In the genomic region with DNA sequence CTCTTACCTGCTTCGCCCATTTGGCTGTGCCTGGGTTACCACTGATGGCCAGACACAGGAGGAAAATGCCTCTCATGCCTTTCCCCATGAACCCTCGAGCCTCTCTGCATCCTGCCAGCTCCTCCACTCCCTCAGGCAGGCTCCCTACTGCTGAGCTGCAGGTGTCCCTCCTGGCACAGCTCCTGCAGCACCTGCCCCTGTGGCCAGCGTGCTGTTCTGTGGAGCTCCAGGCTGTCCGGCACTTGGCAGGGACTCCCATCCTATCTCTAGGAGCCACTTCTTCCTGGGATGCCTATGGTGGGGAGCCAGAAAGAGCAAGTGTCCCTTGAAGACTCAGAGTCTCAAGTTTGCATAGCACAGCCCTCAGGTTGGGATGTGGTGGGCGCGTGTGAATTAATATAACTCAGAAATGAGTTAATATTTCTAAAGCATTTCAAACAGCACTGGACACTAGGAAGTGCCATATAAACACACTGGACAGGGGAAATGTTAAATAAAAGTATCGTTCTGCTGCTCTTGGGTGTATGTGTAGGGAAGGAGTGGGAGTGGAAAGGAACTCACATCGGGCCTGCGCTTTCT, we compare ENCODE assay signal across 14 cellular contexts. TPM values are rescaled to one million over a fixed set of nuclear protein-coding genes. Genes with fewer than 3 reads are reported as not detected.
DNase-seq lines count a peak whose midpoint lies in the region; ATAC-seq and TF ChIP-seq lines count a peak whose summit lies in the region.
"Had no signal": no experiment of that assay in that cellular context is flagged by ENCODE, and none has a peak within 500 bp of the region (broad histone marks: within the 10 kb centered on the region; RNA-seq: fewer than 3 reads in every experiment).

No MANE protein-coding gene starts in this region.

- no peak for TF ChIP-seq EP300 in upper lobe of left lung (IDR thresholded peaks at IDR 0.05)

- H3K36me3 Mint-ChIP-seq in CD8-positive, alpha-beta T cell = no peaks in the 10 kb centered on the region
- no peaks in the 10 kb centered on the region; a peak in 1 of 7 replicates for H3K36me3 Mint-ChIP-seq in H9 (ENCODE audit: insufficient read depth in 1 of 3, low read depth in 3 of 3)

- no peak overlapping the region for H3T11ph ChIP-seq in H9 (ENCODE audit: low read length)

- intact Hi-C loops in CD8-positive, alpha-beta T cell (cut with DNase I, micrococcal nuclease) = no loop called here
- intact Hi-C loops in prostate gland (cut with DNase I) = no loop called here

- no peak overlapping the region for H4K5ac ChIP-seq in H9 (ENCODE audit: insufficient read length, low read depth, low read length)

- H4K8ac ChIP-seq in H9 (replicated peaks; ENCODE audit: insufficient read length, low read depth, low read length) = no peak overlapping the region

- H3K79me1 ChIP-seq in H9 (ENCODE audit: insufficient read depth, low read depth, low read length, poor library complexity, severe bottlenecking) = no peaks in the 10 kb centered on the region

- no peak for TF ChIP-seq CTCF in CD8-positive, alpha-beta T cell (IDR thresholded peaks at IDR 0.05)
- TF ChIP-seq CTCF in H9 (conservative IDR thresholded peaks at IDR 0.05) = no peak
- TF ChIP-seq CTCF in prostate gland (IDR thresholded peaks at IDR 0.05) = no peak
- no peak for TF ChIP-seq CTCF in upper lobe of left lung (IDR thresholded peaks at IDR 0.05)

- H3K4ac ChIP-seq in H9 (ENCODE audit: low read depth, low read length) = no peak overlapping the region

- no peak overlapping the region for H3K14ac ChIP-seq in H9 (ENCODE audit: insufficient read depth, low read length)

- H3K27me3 Mint-ChIP-seq in CD8-positive, alpha-beta T cell (ENCODE audit: low read depth) = peaks cover 69% of the 10 kb centered on the region
- H3K27me3 Mint-ChIP-seq in H9 (ENCODE audit: low read depth) = peaks cover 100% of the 10 kb centered on the region

- no CpG with 5 or more reads among the region's 9 CpGs for WGBS in H9 (ENCODE audit: extremely low coverage, insufficient read length, low lambda C conversion rate)
- 25% methylated on average over 9 of the region's 9 CpGs for WGBS in prostate gland
- 20 to 26% methylated on average over 7 to 9 of the region's 9 CpGs for WGBS in upper lobe of left lung, 2 donors

- H3K23me2 ChIP-seq in H9 (ENCODE audit: insufficient read length, low read depth, low read length, poor library complexity, severe bottlenecking) = peaks cover 16% of the 10 kb centered on the region

- no peak overlapping the region for H3K27ac ChIP-seq in CD8-positive, alpha-beta T cell (ENCODE audit: low read depth, low read length)
- no peak overlapping the region for H3K27ac ChIP-seq in H9 (ENCODE audit: insufficient read length, low read depth, low read length)
- no peak overlapping the region for H3K27ac ChIP-seq in iPS-20b (ENCODE audit: low read length)
- H3K27ac ChIP-seq in prostate gland = no peak overlapping the region
- H3K27ac ChIP-seq in upper lobe of left lung = no peak overlapping the region
- H3K27ac ChIP-seq: BLaER1, skin epidermis had no signal

- no peaks in the 10 kb centered on the region for H3K9me3 Mint-ChIP-seq in CD8-positive, alpha-beta T cell
- H3K9me3 Mint-ChIP-seq in H9 = peaks cover 0 to 3% of the 10 kb centered on the region in 2 experiments; a peak in 2 of 5 replicates
- H3K9me3 Mint-ChIP-seq: activated CD8-positive, alpha-beta T cell treated with anti-CD3 and anti-CD28 coated beads for 36 hours had no signal

- DNase-seq in CD8-positive, alpha-beta T cell = no peak
- DNase-seq in H9 (peak; percentile 49), NT2/D1 (ENCODE audit: low read depth, low spot score) (no peak), prostate gland (ENCODE audit: low spot score) (no peak), SK-N-DZ (ENCODE audit: low spot score) (no peak), upper lobe of left lung (no peak)
- DNase-seq: activated CD8-positive, alpha-beta T cell treated with anti-CD3 and anti-CD28 coated beads for 36 hours; amygdala; hippocampal formation; Kasumi-1 had no signal

- H2BK20ac ChIP-seq in H9 (ENCODE audit: low read depth, low read length, poor library complexity, severe bottlenecking) = no peak overlapping the region

- H3K27me3 ChIP-seq in CD8-positive, alpha-beta T cell (ENCODE audit: insufficient read depth, low read length) = peaks cover 53% of the 10 kb centered on the region
- H3K27me3 ChIP-seq in H9 (ENCODE audit: insufficient read depth, low read length) = peaks cover 73% of the 10 kb centered on the region
- peaks cover 87% of the 10 kb centered on the region for H3K27me3 ChIP-seq in NT2/D1 (ENCODE audit: insufficient read depth, insufficient read length)
- H3K27me3 ChIP-seq in iPS-20b (ENCODE audit: insufficient read depth, low read length) = peaks cover 100% of the 10 kb centered on the region
- H3K27me3 ChIP-seq in prostate gland (replicated peaks; ENCODE audit: insufficient read depth) = peaks cover 9% of the 10 kb centered on the region
- peaks cover 0 to 58% (median 26%) of the 10 kb centered on the region in 4 donors for H3K27me3 ChIP-seq in upper lobe of left lung

- no peak overlapping the region for H3K27ac Mint-ChIP-seq in CD8-positive, alpha-beta T cell
- no peak overlapping the region for H3K27ac Mint-ChIP-seq in H9
- H3K27ac Mint-ChIP-seq: activated CD8-positive, alpha-beta T cell treated with anti-CD3 and anti-CD28 coated beads for 36 hours had no signal

- H3K9me3 ChIP-seq in CD8-positive, alpha-beta T cell (ENCODE audit: low read length) = no peaks in the 10 kb centered on the region
- no peaks in the 10 kb centered on the region for H3K9me3 ChIP-seq in H9 (ENCODE audit: control insufficient read depth, low read depth, low read length)
- no peaks in the 10 kb centered on the region for H3K9me3 ChIP-seq in NT2/D1 (ENCODE audit: insufficient read depth, low read length)
- H3K9me3 ChIP-seq in iPS-20b (ENCODE audit: insufficient read depth, low read depth, low read length) = no peaks in the 10 kb centered on the region; the same call in 1 of the 2 replicates
- H3K9me3 ChIP-seq in prostate gland = no peaks in the 10 kb centered on the region
- H3K9me3 ChIP-seq in upper lobe of left lung = no peaks in the 10 kb centered on the region

- no peak overlapping the region for H3K4me3 ChIP-seq in CD8-positive, alpha-beta T cell (ENCODE audit: low read depth, low read length)
- H3K4me3 ChIP-seq in NT2/D1 (ENCODE audit: insufficient read length, low read depth) = peak overlapping the region; percentile 48
- H3K4me3 ChIP-seq in iPS-20b (ENCODE audit: low read length) = peak overlapping the region; percentile 64
- no peak overlapping the region for H3K4me3 ChIP-seq in prostate gland
- H3K4me3 ChIP-seq in upper lobe of left lung = no peak overlapping the region
- H3K4me3 ChIP-seq: BLaER1, skin epidermis had no signal

- H3K79me2 ChIP-seq in H9 (ENCODE audit: insufficient read depth, low read length) = no peaks in the 10 kb centered on the region

- POLR2A ChIA-PET in CD8-positive, alpha-beta T cell (lab: Charles Lee) = no interaction called here

- no peak overlapping the region for H3K18ac ChIP-seq in H9 (ENCODE audit: insufficient read length, low read depth, low read length)

- H3K9ac ChIP-seq in H9 (ENCODE audit: extremely low read depth, insufficient read length, low read length) = no peak overlapping the region
- no peak overlapping the region for H3K9ac ChIP-seq in NT2/D1 (ENCODE audit: insufficient read length, low read depth)
- H3K9ac ChIP-seq in iPS-20b (ENCODE audit: low read depth, low read length) = no peak overlapping the region
- H3K9ac ChIP-seq: BLaER1 had no signal

- peak overlapping the region; percentile 36 for H3K4me2 ChIP-seq in H9 (ENCODE audit: insufficient read depth, insufficient read length, low read length)
- H3K4me2 ChIP-seq: BLaER1 had no signal

- H3K36me3 ChIP-seq in CD8-positive, alpha-beta T cell (ENCODE audit: insufficient read depth, low read length) = no peaks in the 10 kb centered on the region
- no peaks in the 10 kb centered on the region for H3K36me3 ChIP-seq in NT2/D1 (ENCODE audit: insufficient read depth, insufficient read length, low read length)
- H3K36me3 ChIP-seq in iPS-20b (ENCODE audit: insufficient read depth, low read depth, low read length) = no peaks in the 10 kb centered on the region
- no peaks in the 10 kb centered on the region for H3K36me3 ChIP-seq in prostate gland
- H3K36me3 ChIP-seq in upper lobe of left lung = no peaks in the 10 kb centered on the region
- H3K36me3 ChIP-seq: BLaER1 had no signal

- H4K20me1 ChIP-seq in H9 (ENCODE audit: control insufficient read depth, insufficient read depth, insufficient read length) = no peaks in the 10 kb centered on the region

- TF ChIP-seq POLR2A in prostate gland (IDR thresholded peaks at IDR 0.05) (no peak), upper lobe of left lung (IDR thresholded peaks at IDR 0.05) (no peak)

- no peak overlapping the region for H4K91ac ChIP-seq in H9 (ENCODE audit: insufficient read length, low read depth, low read length)

- H3K56ac ChIP-seq in H9 (ENCODE audit: insufficient read length, low read depth, low read length) = no peak overlapping the region

- H3K23ac ChIP-seq in H9 (ENCODE audit: insufficient read length, low read depth, low read length) = no peak overlapping the region

- no peak overlapping the region for H2BK5ac ChIP-seq in H9 (ENCODE audit: insufficient read length, low read length)

- H2BK15ac ChIP-seq in H9 (ENCODE audit: low read depth, low read length) = no peak overlapping the region

- peak overlapping the region; percentile 26 for H3K4me3 Mint-ChIP-seq in CD8-positive, alpha-beta T cell
- H3K4me3 Mint-ChIP-seq in H9 = peak overlapping the region; percentile 48 to 83
- H3K4me3 Mint-ChIP-seq: activated CD8-positive, alpha-beta T cell treated with anti-CD3 and anti-CD28 coated beads for 36 hours had no signal

- ATAC-seq in CD8-positive, alpha-beta T cell = no peak
- ATAC-seq in GM21737 (IDR thresholded peaks at IDR 0.05; ENCODE audit: unreplicated experiment) (no peak), upper lobe of left lung (ENCODE audit: low FRiP score in 2 of 2) (no peak)
- ATAC-seq: activated CD8-positive, alpha-beta T cell treated with anti-CD3 and anti-CD28 coated beads for 36 hours had no signal

- no peak overlapping the region for H2AFZ ChIP-seq in H9 (ENCODE audit: low read length)

- CTCF ChIA-PET in CD8-positive, alpha-beta T cell (lab: Charles Lee) = interaction anchor here (1.6 kb wide), 1 partner anchor 14 kb away, joined by 5 read pairs; no protein-coding TSS in a partner anchor

- H3K4me1 Mint-ChIP-seq in CD8-positive, alpha-beta T cell (ENCODE audit: low read depth) = peaks cover 22% of the 10 kb centered on the region
- peaks cover 20 to 37% of the 10 kb centered on the region in 2 experiments for H3K4me1 Mint-ChIP-seq in H9

- no peak overlapping the region for H2BK12ac ChIP-seq in H9 (ENCODE audit: insufficient read length, low read depth, low read length)

- no peak overlapping the region for H2AK5ac ChIP-seq in H9 (ENCODE audit: insufficient read length, low read length)

- no peak overlapping the region for H2BK120ac ChIP-seq in H9 (ENCODE audit: low read depth, low read length, poor library complexity, severe bottlenecking)

- H3K4me1 ChIP-seq in CD8-positive, alpha-beta T cell (ENCODE audit: insufficient read depth, low read length) = peaks cover 21% of the 10 kb centered on the region
- H3K4me1 ChIP-seq in H9 (ENCODE audit: insufficient read depth, low read length) (no peaks in the 10 kb centered on the region), NT2/D1 (ENCODE audit: insufficient read depth, insufficient read length) (peaks cover 14% of the 10 kb centered on the region), iPS-20b (ENCODE audit: insufficient read depth, low read length) (peaks cover 4% of the 10 kb centered on the region; the same call in 1 of the 2 replicates), prostate gland (replicated peaks) (no peaks in the 10 kb centered on the region), upper lobe of left lung (peaks cover 25 to 41% (median 38%) of the 10 kb centered on the region in 4 donors)

RNA-seq across cellular contexts. Expression of gene LRRC71, which starts 2.6 kb away (rescaled TPM):
- not detected for total RNA-seq in CD8-positive, alpha-beta T cell
- total RNA-seq in H9 (2021) (not detected in 2 replicates), prostate gland (1 to 10 TPM in 1 of 2 donors, not detected in 1; 3.7 TPM), upper lobe of left lung (10 to 100 TPM in 1 of 6 donors, 1 to 10 TPM in 4, under 1 TPM in 1; 0.49 to 13.9 (median 6.3) TPM)
- polyA plus RNA-seq in SK-N-DZ (2014; cell fraction: cytosol; rRNA removed) = not detected in 2 replicates
- polyA plus RNA-seq in SK-N-DZ (2014; cell fraction: nucleus; rRNA removed) = not detected in 2 replicates
- total RNA-seq: activated CD8-positive, alpha-beta T cell treated with anti-CD3 and anti-CD28 coated beads for 36 hours had no signal

RNA-seq across cellular contexts. Expression of gene PEAR1, which starts 29.6 kb away (rescaled TPM):
- total RNA-seq in CD8-positive, alpha-beta T cell = not detected
- total RNA-seq in H9 (2021) (0.31 and 0.39 TPM in 2 replicates), prostate gland (10 to 100 TPM in 1 of 2 donors, 1 to 10 TPM in 1; 3.6 to 20.0 TPM), upper lobe of left lung (10 to 100 TPM in 4 of 6 donors, 1 to 10 TPM in 2; 8.4 to 33.5 (median 13.7) TPM)
- 0.31 and 2.4 TPM in 2 replicates for polyA plus RNA-seq in SK-N-DZ (2014; cell fraction: cytosol; rRNA removed)
- 3.7 and 4.1 TPM in 2 replicates for polyA plus RNA-seq in SK-N-DZ (2014; cell fraction: nucleus; rRNA removed)

Comparison
In these comparisons a context has a peak if more than half of its experiments do, and no peak if none do; other contexts are left out.
1. H3K4me3 ChIP-seq: peak in NT2/D1 (single experiment) and iPS-20b (single experiment); none in CD8-positive, alpha-beta T cell (single experiment), prostate gland (0 of 2) and upper lobe of left lung (0 of 4).